ENCODE assay signal across 15 cellular contexts in the genomic region with DNA sequence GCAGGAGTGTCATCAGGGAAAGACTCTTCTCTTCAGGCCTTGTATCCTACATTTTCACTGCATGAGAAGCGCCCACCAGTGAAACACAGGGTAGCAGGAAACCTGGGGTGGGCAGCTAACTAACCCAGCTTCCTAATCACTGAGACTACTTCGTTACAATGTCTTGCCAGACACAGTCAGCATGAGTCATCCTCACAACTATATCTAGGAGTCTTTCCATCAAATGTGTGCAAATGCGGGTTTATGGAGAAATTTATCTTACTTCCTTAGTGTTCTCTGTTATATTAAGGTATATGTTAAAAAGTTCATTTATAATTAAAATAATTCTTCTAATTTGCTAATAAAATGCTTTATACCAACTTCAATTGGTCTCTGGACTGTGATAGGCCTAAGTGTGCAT.
A peak's percentile ranks its signal among the peaks of the same experiment; 100 is the strongest.
DNase-seq lines count a peak whose midpoint lies in the region; ATAC-seq and TF ChIP-seq lines count a peak whose summit lies in the region.
"Had no signal": no experiment of that assay in that cellular context is flagged by ENCODE, and none has a peak within 500 bp of the region (broad histone marks: within the 10 kb centered on the region; RNA-seq: fewer than 3 reads in every experiment).

No MANE protein-coding gene starts in this region.

- H3K27me3 Mint-ChIP-seq in MCF 10A (ENCODE audit: insufficient read depth, unreplicated experiment), result no peaks in the 10 kb centered on the region
- H3K27me3 Mint-ChIP-seq in T-cell, result no peaks in the 10 kb centered on the region
- no peaks in the 10 kb centered on the region for H3K27me3 Mint-ChIP-seq in Calu3 (ENCODE audit: unreplicated experiment)
- H3K27me3 Mint-ChIP-seq: T-helper 17 cell had no signal

- no peak overlapping the region for H3K4me3 Mint-ChIP-seq in MCF 10A (ENCODE audit: unreplicated experiment)
- H3K4me3 Mint-ChIP-seq in T-cell, result no peak overlapping the region
- no peak overlapping the region for H3K4me3 Mint-ChIP-seq in Calu3 (ENCODE audit: low read depth, unreplicated experiment)
- H3K4me3 Mint-ChIP-seq: T-helper 17 cell had no signal

- H3K9me3 ChIP-seq in breast epithelium (no peaks in the 10 kb centered on the region), fibroblast of lung (ENCODE audit: control insufficient read depth, insufficient read depth, low read depth, low read length) (no peaks in the 10 kb centered on the region)
- H3K9me3 ChIP-seq: right atrium auricular region, thyroid gland had no signal

- POLR2A ChIA-PET in MCF 10A (lab: Yijun Ruan, JAX), result no interaction called here
- POLR2A ChIA-PET in T-cell (lab: Charles Lee), result interaction anchor here in 1 of 2 donors (0.8 kb wide), 1 partner anchor 125 kb away, joined by 14 read pairs; no protein-coding TSS in a partner anchor

- H3K79me2 ChIP-seq in fibroblast of lung (ENCODE audit: control insufficient read depth, insufficient read depth, low read length), result no peaks in the 10 kb centered on the region

- no peak overlapping the region for H3K27ac Mint-ChIP-seq in MCF 10A (ENCODE audit: low read depth, unreplicated experiment)
- H3K27ac Mint-ChIP-seq in T-cell, result no peak overlapping the region
- no peak overlapping the region for H3K27ac Mint-ChIP-seq in Calu3 (ENCODE audit: unreplicated experiment)
- H3K27ac Mint-ChIP-seq: T-helper 17 cell had no signal

- H3K27ac ChIP-seq in breast epithelium (no peak overlapping the region), fibroblast of lung (ENCODE audit: insufficient read depth, low read length) (no peak overlapping the region)
- H3K27ac ChIP-seq: BLaER1, right atrium auricular region, thyroid gland had no signal

- H3K4me3 ChIP-seq in breast epithelium (no peak overlapping the region), fibroblast of lung (replicated peaks in 1 of 4; ENCODE audit: control extremely low read depth in 1 of 4, insufficient read depth in 1 of 4, low read depth in 3 of 4, low read length in 4 of 4) (no peak overlapping the region)
- H3K4me3 ChIP-seq: BLaER1, right atrium auricular region, thyroid gland had no signal

- H4K20me1 ChIP-seq in fibroblast of lung (ENCODE audit: control insufficient read depth, extremely low read depth, insufficient read depth, low read length), result no peaks in the 10 kb centered on the region

- intact Hi-C loops in MCF 10A (cut with micrococcal nuclease), result no loop called here
- intact Hi-C loops in breast epithelium (cut with DNase I; ENCODE audit: low total_unique reads), result loop anchor here (2.0 kb wide), 1 partner anchor 78 kb away; no protein-coding TSS in a partner anchor
- intact Hi-C loops in Calu3 (cut with micrococcal nuclease; ENCODE audit: unreplicated experiment), result loop anchor here (10.0 kb wide), 1 partner anchor 74 kb away; no protein-coding TSS in a partner anchor

- no peak for TF ChIP-seq CTCF in MCF 10A (IDR thresholded peaks at IDR 0.05; ENCODE audit: unreplicated experiment)
- no peak for TF ChIP-seq CTCF in breast epithelium (IDR thresholded peaks at IDR 0.05)
- TF ChIP-seq CTCF in fibroblast of lung (conservative IDR thresholded peaks at IDR 0.05 in 1 of 2, IDR thresholded peaks at IDR 0.05 in 1 of 2; ENCODE audit: low read depth in 1 of 2, low read length in 2 of 2), result no peak
- no peak for TF ChIP-seq CTCF in Calu3 (IDR thresholded peaks at IDR 0.05; ENCODE audit: unreplicated experiment)

- TF ChIP-seq POLR2A in breast epithelium (IDR thresholded peaks at IDR 0.05), result no peak

- no peak overlapping the region for H3K9ac ChIP-seq in fibroblast of lung (ENCODE audit: insufficient read depth, low read length)
- H3K9ac ChIP-seq: BLaER1 had no signal

- no peak overlapping the region for H2AFZ ChIP-seq in fibroblast of lung (ENCODE audit: low read length)

- H3K36me3 Mint-ChIP-seq in MCF 10A (ENCODE audit: insufficient read depth, unreplicated experiment) (peaks cover 5% of the 10 kb centered on the region), T-cell (peaks cover 44% of the 10 kb centered on the region), Calu3 (ENCODE audit: insufficient read depth, unreplicated experiment) (no peaks in the 10 kb centered on the region)

- ATAC-seq in SK-N-SH treated with all-trans-retinoic acid at 6 μM for 48 hours (peak; percentile 77), T-cell (replicated peaks in 1 of 4) (no peak)
- ATAC-seq: T-helper 17 cell had no signal

- H3K36me3 ChIP-seq in breast epithelium, result no peaks in the 10 kb centered on the region
- H3K36me3 ChIP-seq in fibroblast of lung (ENCODE audit: control insufficient read depth, insufficient read depth, low read length), result no peaks in the 10 kb centered on the region

- H3K9me3 Mint-ChIP-seq in MCF 10A (ENCODE audit: unreplicated experiment) (no peaks in the 10 kb centered on the region), T-cell (no peaks in the 10 kb centered on the region), Calu3 (ENCODE audit: low read depth, unreplicated experiment) (peaks cover 5% of the 10 kb centered on the region)

- no peaks in the 10 kb centered on the region for H3K4me1 ChIP-seq in breast epithelium
- H3K4me1 ChIP-seq in fibroblast of lung (ENCODE audit: control insufficient read depth, extremely low read depth, insufficient read depth, low read length), result peaks cover 6% of the 10 kb centered on the region

- CTCF ChIA-PET in MCF 10A (lab: Yijun Ruan, JAX) (interaction anchor here (0.6 kb wide), 1 partner anchor 577 kb away, joined by 3 read pairs; no protein-coding TSS in a partner anchor), T-cell (lab: Charles Lee) (interaction anchor here in 1 of 2 donors (0.7 kb wide), 1 partner anchor 955 kb away, joined by 4 read pairs; no protein-coding TSS in a partner anchor), Calu3 (lab: Charles Lee) (no interaction called here)

- BruUV-seq in MCF 10A (replicated peaks; lab: Mats Ljungman, UMichigan), result no TSS peak
- no TSS peak for BruUV-seq in Calu3 (replicated peaks; lab: Mats Ljungman, UMichigan)

- peak; percentile 61 for DNase-seq in MCF 10A (ENCODE audit: unreplicated experiment)
- DNase-seq in breast epithelium (ENCODE audit: low spot score in 2 of 2), result no peak
- DNase-seq in fibroblast of lung (ENCODE audit: low read depth in 2 of 2), result peak; percentile 74 to 83
- no peak for DNase-seq in T-cell
- DNase-seq in DMS 273 (lab: John Stamatoyannopoulos, UW; ENCODE audit: unreplicated experiment), result no peak
- no peak for DNase-seq in Calu3
- no peak for DNase-seq in RPMI8226
- DNase-seq: activated CD8-positive, alpha-beta memory T cell treated with anti-CD3 and anti-CD28 coated beads for 24 hours; GF-D8; NCI-H1436; T-helper 17 cell; thyroid gland had no signal

- H3K4me1 Mint-ChIP-seq in MCF 10A (ENCODE audit: insufficient read depth, unreplicated experiment) (peaks cover 8% of the 10 kb centered on the region), T-cell (peaks cover 39 to 58% (median 44%) of the 10 kb centered on the region in 3 donors), Calu3 (ENCODE audit: low read depth, unreplicated experiment) (no peaks in the 10 kb centered on the region)

- H3K4me2 ChIP-seq in fibroblast of lung (ENCODE audit: extremely low read depth, insufficient read depth, low read length), result no peak overlapping the region
- H3K4me2 ChIP-seq: BLaER1 had no signal

- H3K27me3 ChIP-seq in breast epithelium (no peaks in the 10 kb centered on the region), fibroblast of lung (ENCODE audit: control insufficient read depth, insufficient read depth, low read length) (no peaks in the 10 kb centered on the region)
- H3K27me3 ChIP-seq: BLaER1, right atrium auricular region, thyroid gland had no signal

TF ChIP-seq in SK-N-SH treated with all-trans-retinoic acid at 6 μM for 48 hours, 23 proteins besides CTCF, POLR2A, EP300 and RAD21 (continues in another document):
- TF ChIP-seq SNAI2 (CRISPR knock-in tag; IDR thresholded peaks at IDR 0.05) (no peak), ZC3H10 (CRISPR knock-in tag; IDR thresholded peaks at IDR 0.05) (no peak), TCF4 (CRISPR knock-in tag; IDR thresholded peaks at IDR 0.05; ENCODE audit: borderline replicate concordance) (no peak), ZNF565 (CRISPR knock-in tag; conservative IDR thresholded peaks at IDR 0.05; ENCODE audit: low read depth) (no peak), PPARA (CRISPR knock-in tag; IDR thresholded peaks at IDR 0.05; ENCODE audit: borderline replicate concordance) (no peak), ZNF8 (CRISPR knock-in tag; IDR thresholded peaks at IDR 0.05) (no peak)
- TF ChIP-seq, protein P1, sequence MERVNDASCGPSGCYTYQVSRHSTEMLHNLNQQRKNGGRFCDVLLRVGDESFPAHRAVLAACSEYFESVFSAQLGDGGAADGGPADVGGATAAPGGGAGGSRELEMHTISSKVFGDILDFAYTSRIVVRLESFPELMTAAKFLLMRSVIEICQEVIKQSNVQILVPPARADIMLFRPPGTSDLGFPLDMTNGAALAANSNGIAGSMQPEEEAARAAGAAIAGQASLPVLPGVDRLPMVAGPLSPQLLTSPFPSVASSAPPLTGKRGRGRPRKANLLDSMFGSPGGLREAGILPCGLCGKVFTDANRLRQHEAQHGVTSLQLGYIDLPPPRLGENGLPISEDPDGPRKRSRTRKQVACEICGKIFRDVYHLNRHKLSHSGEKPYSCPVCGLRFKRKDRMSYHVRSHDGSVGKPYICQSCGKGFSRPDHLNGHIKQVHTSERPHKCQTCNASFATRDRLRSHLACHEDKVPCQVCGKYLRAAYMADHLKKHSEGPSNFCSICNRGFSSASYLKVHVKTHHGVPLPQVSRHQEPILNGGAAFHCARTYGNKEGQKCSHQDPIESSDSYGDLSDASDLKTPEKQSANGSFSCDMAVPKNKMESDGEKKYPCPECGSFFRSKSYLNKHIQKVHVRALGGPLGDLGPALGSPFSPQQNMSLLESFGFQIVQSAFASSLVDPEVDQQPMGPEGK (CRISPR knock-in tag; IDR thresholded peaks at IDR 0.05; ENCODE audit: borderline replicate concordance), result no peak

Comparison
In these comparisons a context has a peak if more than half of its experiments do, and no peak if none do; other contexts are left out.
1. DNase-seq: peak in MCF 10A (single experiment) and fibroblast of lung (2 of 2); none in breast epithelium (0 of 2), T-cell (0 of 34), DMS 273 (single experiment), Calu3 (single experiment) and RPMI8226 (single experiment).